In the genomic region with DNA sequence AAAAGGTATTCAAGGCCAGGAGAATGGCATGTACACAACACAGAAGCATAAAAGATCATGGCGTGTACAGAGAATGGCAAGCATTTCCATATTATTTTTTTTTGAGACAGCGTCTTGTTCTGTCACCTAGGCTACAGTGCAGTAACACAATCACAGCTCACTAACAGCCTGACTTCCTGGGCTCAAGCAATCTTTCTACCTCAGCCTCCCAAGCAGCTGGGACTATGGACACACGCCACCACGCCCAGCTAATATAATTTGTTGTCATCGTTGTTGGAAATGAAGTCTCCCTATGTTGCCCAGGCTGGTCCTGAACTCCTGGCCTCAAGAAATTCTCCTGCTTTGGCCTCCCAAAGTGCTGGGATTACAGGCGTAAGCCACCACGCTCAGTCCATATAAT, we compare ENCODE assay signal across 11 cellular contexts.
"Had no signal": no experiment of that assay in that cellular context is flagged by ENCODE, and none has a peak within 500 bp of the region (broad histone marks: within the 10 kb centered on the region; RNA-seq: fewer than 3 reads in every experiment).

No MANE protein-coding gene starts in this region.

- FAIRE-seq: H1, H54 had no signal

- H3K9me3 Mint-ChIP-seq: GM23338, H9, HFFc6 had no signal

- H3K4me1 Mint-ChIP-seq: GM23338, H9 had no signal

- H3K4me3 ChIP-seq: GM23248, GM23338, HAP-1 had no signal

- H3K4me3 Mint-ChIP-seq: GM23338, H9, HFFc6 had no signal

- H3K9me3 ChIP-seq: HAP-1 had no signal

- H3K4me1 ChIP-seq: HAP-1 had no signal

- H3K27ac ChIP-seq: GM23248 had no signal

- H3K27ac Mint-ChIP-seq: GM23338, H9, HFFc6 had no signal

- ATAC-seq: GM23338, HCT116 had no signal

- DNase-seq: GM23248, GOT3, H7, H9, HCEC 1CT, HFFc6 had no signal
